1 cellular context compared by ENCODE assay signal in genomic region chr5:73801736-73802135, GRCh38.
TF ChIP-seq lines count a peak whose summit lies in the region.

No MANE protein-coding gene starts in this region.

TF ChIP-seq in IMR-90, 13 proteins besides CTCF, POLR2A, EP300 and RAD21:
- no peak for TF ChIP-seq FOS (IDR thresholded peaks at IDR 0.05; ENCODE audit: low read depth, low read length)
- TF ChIP-seq ELK1 (IDR thresholded peaks at IDR 0.05; ENCODE audit: borderline replicate concordance, low read depth, low read length) = no peak
- TF ChIP-seq CHD1 (IDR thresholded peaks at IDR 0.05; ENCODE audit: low read depth, low read length) = no peak
- TF ChIP-seq NFE2L2 (IDR thresholded peaks at IDR 0.05; ENCODE audit: low read depth, low read length) = no peak
- no peak for TF ChIP-seq BHLHE40 (IDR thresholded peaks at IDR 0.05; ENCODE audit: low read depth, low read length)
- TF ChIP-seq RFX5 (IDR thresholded peaks at IDR 0.05; ENCODE audit: low read depth, low read length) = no peak
- no peak for TF ChIP-seq MAFK (IDR thresholded peaks at IDR 0.05; ENCODE audit: low read depth, low read length)
- TF ChIP-seq RCOR1 (IDR thresholded peaks at IDR 0.05; ENCODE audit: insufficient replicate concordance, low read length) = no peak
- TF ChIP-seq USF2 (IDR thresholded peaks at IDR 0.05; ENCODE audit: low read depth, low read length) = no peak
- no peak for TF ChIP-seq MAZ (IDR thresholded peaks at IDR 0.05; ENCODE audit: borderline replicate concordance, low read depth, low read length)
- no peak for TF ChIP-seq MXI1 (IDR thresholded peaks at IDR 0.05; ENCODE audit: borderline replicate concordance, low read depth, low read length)
- TF ChIP-seq CEBPB (IDR thresholded peaks at IDR 0.05; ENCODE audit: low read depth, low read length) = no peak
